Comparison of ENCODE assay signal across 8 cellular contexts in genomic region chr10:86756511-86757109, GRCh38. TPM values are rescaled to one million over a fixed set of nuclear protein-coding genes. Genes with fewer than 3 reads are reported as not detected.
DNase-seq lines count a peak whose midpoint lies in the region; ATAC-seq and FAIRE-seq lines count a peak whose summit lies in the region.

TSS of gene BMPR1A (plus strand) at chr10:86756619. CDS start at chr10:86876019, 119,400 bp downstream.

- H3K27me3 ChIP-seq in small intestine (ENCODE audit: control insufficient read depth in 2 of 2, insufficient read depth in 2 of 2, low read length in 2 of 2): no peaks in the 10 kb centered on the region

- H3K9me3 ChIP-seq in small intestine (ENCODE audit: control insufficient read depth, low read depth): no peaks in the 10 kb centered on the region

- WGBS in small intestine, 3 donors: 0 to 1% (median 0%) methylated on average over 38 to 85 of the region's 85 CpGs

- H3K4me3 ChIP-seq in iPS-11a (ENCODE audit: low read depth, low read length): peak within 1 kb of the TSS; percentile 90
- H3K4me3 ChIP-seq in small intestine (ENCODE audit: low read depth in 1 of 2, low read length in 2 of 2): peak within 1 kb of the TSS; percentile 71 to 94

- DNase-seq in GM03348 (ENCODE audit: low spot score) (peak; percentile 100), HT1080 (ENCODE audit: low read depth) (no peak), amniotic stem cell (lab: John Stamatoyannopoulos, UW) (peak; percentile 86), small intestine (peak; percentile 20), GDM1 (lab: John Stamatoyannopoulos, UW) (no peak), cerebellar nuclear complex (lab: John Stamatoyannopoulos, UW) (no peak)

- no peak for FAIRE-seq in small intestine (lab: Jason Lieb, UNC)

- peak within 1 kb of the TSS; percentile 84 to 96 for H3K27ac ChIP-seq in small intestine (ENCODE audit: low read depth in 1 of 2, low read length in 1 of 2)

- H3K36me3 ChIP-seq in small intestine (ENCODE audit: control insufficient read depth in 2 of 2, insufficient read depth in 2 of 2, low read length in 2 of 2): no peaks in the 10 kb centered on the region

- peak; percentile 32 for ATAC-seq in GM21390 (IDR thresholded peaks at IDR 0.05; ENCODE audit: unreplicated experiment)

- peaks cover 3 to 4% of the 10 kb centered on the region in 2 donors for H3K4me1 ChIP-seq in small intestine (ENCODE audit: control insufficient read depth in 2 of 2, insufficient read depth in 1 of 2, low read depth in 1 of 2, low read length in 1 of 2)

RNA-seq across cellular contexts. Expression of gene BMPR1A, which starts in this region (rescaled TPM):
- total RNA-seq in HT1080 (2014; rRNA removed; shearing (Covaris generic)): 21.1 and 26.0 TPM in 2 replicates
- polyA plus RNA-seq in HT1080 (2015; cell fraction: cytosol; rRNA removed): 12.9 and 18.6 TPM in 2 replicates
- polyA plus RNA-seq in HT1080 (2015; cell fraction: nucleus; rRNA removed): 12.7 and 14.3 TPM in 2 replicates
- polyA plus RNA-seq in small intestine: 10 to 100 TPM in 1 of 3 donors, 1 to 10 TPM in 2; 3.4 to 13.7 (median 5.9) TPM

Comparison
In these comparisons a context has a peak if more than half of its experiments do, and no peak if none do; other contexts are left out.
1. DNase-seq: peak in GM03348 (single experiment), amniotic stem cell (single experiment) and small intestine (single experiment); none in HT1080 (single experiment), GDM1 (single experiment) and cerebellar nuclear complex (0 of 2).